8 cellular contexts compared by ENCODE assay signal in genomic region chr6:137975058-137975940, GRCh38.
DNase-seq lines count a peak whose midpoint lies in the region; ATAC-seq and TF ChIP-seq lines count a peak whose summit lies in the region.

No MANE protein-coding gene starts in this region.

- DNase-seq in AG09319 (ENCODE audit: extremely low read depth, low read depth) (no peak), GM13976 (ENCODE audit: low spot score) (peak; percentile 33), NAMALWA (ENCODE audit: low spot score) (peak; percentile 56), progenitor cell of endocrine pancreas (ENCODE audit: low spot score, unreplicated experiment) (no peak), COLO668 (lab: John Stamatoyannopoulos, UW; ENCODE audit: unreplicated experiment) (no peak), cerebellar nuclear complex (lab: John Stamatoyannopoulos, UW) (no peak)
- peak in 1 of 2 donors; percentile 29 for DNase-seq in central memory CD8-positive, alpha-beta T cell (ENCODE audit: low spot score in 2 of 2)
- DNase-seq in stimulated activated CD4-positive, alpha-beta T cell treated with anti-CD3 and anti-CD28 coated beads, Interleukin-15, amount 100 ng/mL, for 24 hours: no peak

- H3K4me1 Mint-ChIP-seq in central memory CD8-positive, alpha-beta T cell: peaks cover 57% of the 10 kb centered on the region
- no peaks in the 10 kb centered on the region for H3K4me1 Mint-ChIP-seq in progenitor cell of endocrine pancreas (ENCODE audit: low read depth)

- peak overlapping the region; percentile 71 for H3K4me3 Mint-ChIP-seq in central memory CD8-positive, alpha-beta T cell
- no peak overlapping the region for H3K4me3 Mint-ChIP-seq in progenitor cell of endocrine pancreas (ENCODE audit: low read depth)

- TF ChIP-seq CTCF in AG09319 (IDR thresholded peaks at IDR 0.05; ENCODE audit: low read depth, low read length) (peak; percentile 31), GM13976 (IDR thresholded peaks at IDR 0.05; ENCODE audit: borderline replicate concordance, control extremely low read depth, extremely low read depth, insufficient read depth, missing control alignments) (peak; percentile 34), progenitor cell of endocrine pancreas (IDR thresholded peaks at IDR 0.05; ENCODE audit: unreplicated experiment) (peak; percentile 19)

- peaks cover 6% of the 10 kb centered on the region for H3K36me3 Mint-ChIP-seq in central memory CD8-positive, alpha-beta T cell (ENCODE audit: insufficient read depth)
- no peaks in the 10 kb centered on the region for H3K36me3 Mint-ChIP-seq in progenitor cell of endocrine pancreas (ENCODE audit: insufficient read depth)

- no peaks in the 10 kb centered on the region for H3K27me3 Mint-ChIP-seq in central memory CD8-positive, alpha-beta T cell
- H3K27me3 Mint-ChIP-seq in progenitor cell of endocrine pancreas: no peaks in the 10 kb centered on the region

- H3K9me3 Mint-ChIP-seq in central memory CD8-positive, alpha-beta T cell: no peaks in the 10 kb centered on the region
- H3K9me3 Mint-ChIP-seq in progenitor cell of endocrine pancreas (ENCODE audit: low read depth): no peaks in the 10 kb centered on the region

- in situ Hi-C loops in GM13976 (cut with MboI; ENCODE audit: low sequenced_read_pairs, unreplicated experiment): no loop called here

- ATAC-seq in central memory CD8-positive, alpha-beta T cell (replicated peaks; ENCODE audit: extremely low read depth, poor library complexity, severe bottlenecking): peak; percentile 94

- H3K27ac Mint-ChIP-seq in central memory CD8-positive, alpha-beta T cell (ENCODE audit: low read depth): peak overlapping the region; percentile 93
- no peak overlapping the region for H3K27ac Mint-ChIP-seq in progenitor cell of endocrine pancreas

Comparison
In these comparisons a context has a peak if more than half of its experiments do, and no peak if none do; other contexts are left out.
1. DNase-seq: peak in GM13976 (single experiment) and NAMALWA (single experiment); none in AG09319 (single experiment), progenitor cell of endocrine pancreas (single experiment), COLO668 (single experiment), cerebellar nuclear complex (0 of 2) and stimulated activated CD4-positive, alpha-beta T cell treated with anti-CD3 and anti-CD28 coated beads, Interleukin-15, amount 100 ng/mL, for 24 hours (single experiment).
2. Peak in every context shown above with its lines, with median percentiles within 50 percentile points of each other: CTCF ChIP-seq.